8 cellular contexts compared by ENCODE assay signal in genomic region chr1:19251305-19252196, GRCh38. TPM values are rescaled to one million over a fixed set of nuclear protein-coding genes. Genes with fewer than 3 reads are reported as not detected.
DNase-seq lines count a peak whose midpoint lies in the region; ATAC-seq and TF ChIP-seq lines count a peak whose summit lies in the region.

TSS of gene EMC1 (minus strand) at chr1:19251524. CDS start at chr1:19251509, 15 bp downstream.
TSS of gene MRTO4 (plus strand) at chr1:19251805. CDS start at chr1:19251836, 31 bp downstream.

- intact Hi-C loops in activated CD4-positive, alpha-beta T cell treated with anti-CD3 and anti-CD28 coated beads for 36 hours (cut with DNase I, micrococcal nuclease) = loop anchor here (1.0 to 10.0 kb wide), 13 partner anchors 41 to 408 kb away; partner anchors contain the start of genes AKR7A2 (in 2 of the 2), SLC66A1 (in 2 of the 2), ALDH4A1 (in 1 of the 2) and CAPZB (in 1 of the 2)

- no peak for TF ChIP-seq CTCF in choroid plexus epithelial cell (conservative IDR thresholded peaks at IDR 0.05; ENCODE audit: low read depth, low read length)

- POLR2A ChIA-PET in activated CD4-positive, alpha-beta T cell treated with anti-CD3 and anti-CD28 coated beads for 36 hours (lab: Charles Lee) = interaction anchor here (0.5 to 1.7 kb wide), 5 partner anchors 10 to 355 kb away, joined by 3 to 7 read pairs (median 4); a partner anchor contains a TSS

- H3K27me3 Mint-ChIP-seq in activated CD4-positive, alpha-beta T cell treated with anti-CD3 and anti-CD28 coated beads for 36 hours = no peaks in the 10 kb centered on the region

- no peaks in the 10 kb centered on the region for H3K9me3 Mint-ChIP-seq in activated CD4-positive, alpha-beta T cell treated with anti-CD3 and anti-CD28 coated beads for 36 hours (ENCODE audit: low read depth)

- peak within 1 kb of the TSS; percentile 96 for H3K27ac Mint-ChIP-seq in activated CD4-positive, alpha-beta T cell treated with anti-CD3 and anti-CD28 coated beads for 36 hours

- peak; percentile 56 for ATAC-seq in GM18873 (IDR thresholded peaks at IDR 0.05; ENCODE audit: low FRiP score, unreplicated experiment)
- peak; percentile 81 for ATAC-seq in HG03135 (IDR thresholded peaks at IDR 0.05; ENCODE audit: unreplicated experiment)
- peak; percentile 87 for ATAC-seq in activated CD4-positive, alpha-beta T cell treated with anti-CD3 and anti-CD28 coated beads for 36 hours

- peaks cover 45% of the 10 kb centered on the region for H3K4me1 Mint-ChIP-seq in activated CD4-positive, alpha-beta T cell treated with anti-CD3 and anti-CD28 coated beads for 36 hours

- CTCF ChIA-PET in activated CD4-positive, alpha-beta T cell treated with anti-CD3 and anti-CD28 coated beads for 36 hours (lab: Charles Lee) = interaction anchor here (0.6 to 1.3 kb wide), 7 partner anchors 10 to 402 kb away, joined by 3 to 4 read pairs (median 3); partner anchors contain the start of gene ALDH4A1

- peaks cover 34% of the 10 kb centered on the region for H3K36me3 Mint-ChIP-seq in activated CD4-positive, alpha-beta T cell treated with anti-CD3 and anti-CD28 coated beads for 36 hours (ENCODE audit: low read depth)

- peak within 1 kb of the TSS; percentile 99 for H3K4me3 Mint-ChIP-seq in activated CD4-positive, alpha-beta T cell treated with anti-CD3 and anti-CD28 coated beads for 36 hours

- DNase-seq in AG08396 (ENCODE audit: low spot score) (peak; percentile 95), NCI-H446 treated with DMSO at 0.1 percent for 48 hours (lab: John Stamatoyannopoulos, UW) (peak; percentile 64), choroid plexus epithelial cell (ENCODE audit: low read depth) (peak; percentile 76), kidney glomerular epithelial cell (lab: John Stamatoyannopoulos, UW) (peak; percentile 75)
- peak; percentile 94 for DNase-seq in activated CD4-positive, alpha-beta T cell treated with anti-CD3 and anti-CD28 coated beads for 36 hours
- peak; percentile 81 to 90 for DNase-seq in stimulated activated CD4-positive, alpha-beta T cell treated with anti-CD3 and anti-CD28 coated beads, Interleukin-15, amount 100 ng/mL, for 48 hours (ENCODE audit: low read depth in 2 of 2)

- peak within 1 kb of the TSS; percentile 67 for H3K4me3 ChIP-seq in choroid plexus epithelial cell (ENCODE audit: low read depth, low read length)

RNA-seq across cellular contexts. Expression of gene EMC1, which starts in this region (rescaled TPM):
- 10 to 100 TPM; 45.0 to 59.0 TPM for total RNA-seq in activated CD4-positive, alpha-beta T cell treated with anti-CD3 and anti-CD28 coated beads for 36 hours

RNA-seq across cellular contexts. Expression of gene MRTO4, which starts in this region (rescaled TPM):
- 10 to 100 TPM; 82.6 to 95.0 TPM for total RNA-seq in activated CD4-positive, alpha-beta T cell treated with anti-CD3 and anti-CD28 coated beads for 36 hours

Comparison
In these comparisons a context has a peak if more than half of its experiments do, and no peak if none do; other contexts are left out.
1. Peak in every context shown above with its lines: DNase-seq, ATAC-seq and H3K4me3 ChIP-seq.